ENCODE assay signal across 11 cellular contexts in genomic region chr22:40666151-40666848, GRCh38.
A peak's percentile ranks its signal among the peaks of the same experiment; 100 is the strongest.
DNase-seq lines count a peak whose midpoint lies in the region.
"Had no signal": no experiment of that assay in that cellular context is flagged by ENCODE, and none has a peak within 500 bp of the region (broad histone marks: within the 10 kb centered on the region; RNA-seq: fewer than 3 reads in every experiment).

No MANE protein-coding gene starts in this region.

- H3K36me3 ChIP-seq in rectal smooth muscle tissue (ENCODE audit: control insufficient read depth, insufficient read depth, low read length): no peaks in the 10 kb centered on the region
- H3K36me3 ChIP-seq: suprapubic skin had no signal

- H3K4me1 ChIP-seq in rectal smooth muscle tissue (ENCODE audit: control insufficient read depth, insufficient read depth, low read length): peaks cover 8% of the 10 kb centered on the region

- peak overlapping the region; percentile 8 for H3K27ac ChIP-seq in rectal smooth muscle tissue (ENCODE audit: low read depth, low read length)
- H3K27ac ChIP-seq: RWPE1, suprapubic skin had no signal

- DNase-seq in AG08395 (ENCODE audit: low spot score) (peak; percentile 35), NCI-H524 (lab: John Stamatoyannopoulos, UW) (peak; percentile 43 to 93), globus pallidus (ENCODE audit: low spot score) (peak; percentile 53), KG1 (lab: John Stamatoyannopoulos, UW) (no peak), CD1c-positive myeloid dendritic cell (ENCODE audit: extremely low spot score) (no peak), NCI-H1105 (lab: John Stamatoyannopoulos, UW) (no peak), NCI-H345 (lab: John Stamatoyannopoulos, UW) (no peak)
- DNase-seq: Kasumi-1 had no signal

- no peak overlapping the region for H3K4me3 ChIP-seq in rectal smooth muscle tissue (ENCODE audit: low read length)
- H3K4me3 ChIP-seq: suprapubic skin had no signal

- H3K9ac ChIP-seq in rectal smooth muscle tissue (ENCODE audit: low read length): no peak overlapping the region

- H3K27me3 ChIP-seq in rectal smooth muscle tissue (ENCODE audit: control insufficient read depth, insufficient read depth, low read length): no peaks in the 10 kb centered on the region
- H3K27me3 ChIP-seq: suprapubic skin had no signal

Comparison
In these comparisons a context has a peak if more than half of its experiments do, and no peak if none do; other contexts are left out.
1. DNase-seq: peak in AG08395 (single experiment), NCI-H524 (2 of 2) and globus pallidus (single experiment); none in KG1 (single experiment), CD1c-positive myeloid dendritic cell (single experiment), NCI-H1105 (single experiment) and NCI-H345 (single experiment).